ENCODE assay signal across 17 cellular contexts in the genomic region with DNA sequence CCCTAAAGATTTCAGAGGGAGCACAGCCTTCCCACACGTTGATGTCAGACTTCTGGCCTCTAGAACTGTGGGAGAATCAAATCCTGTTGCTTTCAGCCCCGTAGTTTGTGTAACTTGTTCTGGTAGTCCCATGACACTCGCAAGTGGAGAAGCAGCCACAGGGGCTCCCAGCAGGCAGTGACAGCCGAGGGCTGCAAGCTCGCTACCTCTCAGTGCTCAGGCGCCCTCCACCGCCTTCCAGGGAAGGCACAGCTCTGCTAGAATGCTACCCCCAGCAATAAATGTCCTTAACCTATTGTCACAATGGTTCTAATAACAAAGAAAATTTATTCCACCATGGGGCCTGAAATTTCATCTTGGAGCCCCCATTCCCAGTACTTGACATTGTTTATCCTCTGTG.
DNase-seq lines count a peak whose midpoint lies in the region; ATAC-seq and TF ChIP-seq lines count a peak whose summit lies in the region.
"Had no signal": no experiment of that assay in that cellular context is flagged by ENCODE, and none has a peak within 500 bp of the region (broad histone marks: within the 10 kb centered on the region; RNA-seq: fewer than 3 reads in every experiment).

No MANE protein-coding gene starts in this region.

- WGBS in trophoblast cell (ENCODE audit: extremely low coverage, insufficient coverage, insufficient read length): no CpG with 5 or more reads among the region's 7 CpGs

- H3K36me3 ChIP-seq in BJ (ENCODE audit: control insufficient read depth, insufficient read depth, low read length) (no peaks in the 10 kb centered on the region), Loucy (ENCODE audit: insufficient read depth, low read length) (no peaks in the 10 kb centered on the region), trophoblast cell (ENCODE audit: control insufficient read depth in 1 of 2, insufficient read depth in 2 of 2, low read length in 2 of 2) (no peaks in the 10 kb centered on the region)

- H3K18ac ChIP-seq in trophoblast cell (ENCODE audit: low read length): no peak overlapping the region

- H2AFZ ChIP-seq in Loucy (ENCODE audit: low read length) (0 out of 2 replicates have a peak overlapping the region, but pooled peaks have one; percentile 56), trophoblast cell (ENCODE audit: insufficient read depth, low read length, poor library complexity) (no peak overlapping the region)
- H2AFZ ChIP-seq: GM23248 had no signal

- POLR2A ChIA-PET in BJ (lab: Charles Lee): no interaction called here

- TF ChIP-seq CTCF in BJ (IDR thresholded peaks at IDR 0.05; ENCODE audit: insufficient read depth, low read depth, low read length) (peak; percentile 8; the same call in 1 of the 2 replicates), Loucy (conservative IDR thresholded peaks at IDR 0.05; ENCODE audit: low read length) (no peak)

- no peak for ATAC-seq in GM18505 (IDR thresholded peaks at IDR 0.05; ENCODE audit: unreplicated experiment)
- ATAC-seq: activated CD8-positive, alpha-beta memory T cell treated with anti-CD3 and anti-CD28 coated beads, Interleukin-2, amount 10 ng/mL, durations not matched to agents 7 days and 5 days; SK-N-SH treated with all-trans-retinoic acid at 6 μM for 48 hours; stimulated activated naive B cell treated with anti-CD40 and anti-IgM and Interleukin-4, amounts not matched to agents 10 μg/mL and 1 μg/mL and 100 μg/mL, for 72 hours had no signal

- H3K4me3 ChIP-seq in BJ (ENCODE audit: low read depth, low read length) (no peak overlapping the region), Loucy (ENCODE audit: low read length, poor library complexity, severe bottlenecking) (no peak overlapping the region), trophoblast cell (ENCODE audit: low read depth, low read length) (no peak overlapping the region)
- H3K4me3 ChIP-seq: GM23248, lung had no signal

- H3K4me1 ChIP-seq in Loucy (ENCODE audit: insufficient read depth, low read length, poor library complexity, severe bottlenecking) (no peaks in the 10 kb centered on the region), trophoblast cell (ENCODE audit: control insufficient read depth in 1 of 2, insufficient read depth in 2 of 2, low read length in 2 of 2) (no peaks in the 10 kb centered on the region)

- no peak overlapping the region for H2AK5ac ChIP-seq in trophoblast cell (ENCODE audit: low read length)

- H2BK120ac ChIP-seq in trophoblast cell (ENCODE audit: insufficient read depth, low read length, poor library complexity): no peak overlapping the region

- DNase-seq in BJ (ENCODE audit: low read depth) (no peak), RPMI8226 (peak; percentile 23), iPS-NIHi7 (ENCODE audit: extremely low spot score) (peak; percentile 60), GM03348 (ENCODE audit: low spot score) (no peak), trophoblast cell (no peak)
- no peak for DNase-seq in activated CD4-positive, alpha-beta T cell treated with anti-CD3 and anti-CD28 coated beads for 4 hours
- DNase-seq: ACHN; activated CD8-positive, alpha-beta memory T cell treated with anti-CD3 and anti-CD28 coated beads, Interleukin-2, amount 10 ng/mL, durations not matched to agents 7 days and 5 days; effector CD4-positive, alpha-beta T cell; GM23248; NCI-H1930; stimulated activated naive B cell treated with anti-CD40 and anti-IgM and Interleukin-4, amounts not matched to agents 10 μg/mL and 1 μg/mL and 100 μg/mL, for 72 hours had no signal

- H3K9me3 ChIP-seq in Loucy (ENCODE audit: insufficient read depth, low read depth, low read length) (no peaks in the 10 kb centered on the region), trophoblast cell (ENCODE audit: insufficient read depth, low read depth, low read length) (no peaks in the 10 kb centered on the region)

- no peaks in the 10 kb centered on the region for H3K9me2 ChIP-seq in Loucy (replicated peaks; ENCODE audit: low read depth, low read length)

- H2BK5ac ChIP-seq in trophoblast cell (ENCODE audit: low read depth, low read length, poor library complexity): no peak overlapping the region

- no peak overlapping the region for H4K12ac ChIP-seq in trophoblast cell (ENCODE audit: low read depth, low read length)

- no peaks in the 10 kb centered on the region for H4K20me1 ChIP-seq in Loucy (ENCODE audit: insufficient read depth, low read length, poor library complexity, severe bottlenecking)

- H3K79me2 ChIP-seq in Loucy (ENCODE audit: insufficient read depth, low read length) (no peaks in the 10 kb centered on the region), trophoblast cell (ENCODE audit: control insufficient read depth, insufficient read depth, low read length, poor library complexity) (no peaks in the 10 kb centered on the region)

- H3K4ac ChIP-seq in trophoblast cell (ENCODE audit: low read depth, low read length): no peak overlapping the region

- no peak overlapping the region for H2BK12ac ChIP-seq in trophoblast cell (ENCODE audit: low read length)

- H4K8ac ChIP-seq in trophoblast cell (ENCODE audit: low read depth, low read length): no peak overlapping the region

- no peak for TF ChIP-seq POLR2A in GM18505 (IDR thresholded peaks at IDR 0.05; ENCODE audit: borderline replicate concordance, extremely low read depth, insufficient read depth, insufficient read length)

- no peak overlapping the region for H3K14ac ChIP-seq in trophoblast cell (ENCODE audit: low read length)

- H4K91ac ChIP-seq in trophoblast cell (ENCODE audit: low read depth, low read length): no peak overlapping the region

- H3K9ac ChIP-seq in Loucy (ENCODE audit: low read depth, low read length, poor library complexity, severe bottlenecking): no peak overlapping the region
- H3K9ac ChIP-seq in trophoblast cell (ENCODE audit: low read length): no peak overlapping the region
- H3K9ac ChIP-seq: GM23248, KMS-11 had no signal

- H3F3A ChIP-seq in Loucy (ENCODE audit: low read depth): no peaks in the 10 kb centered on the region

- H3K23ac ChIP-seq in trophoblast cell (ENCODE audit: low read length): no peak overlapping the region

- no peak overlapping the region for H3K27ac ChIP-seq in trophoblast cell (ENCODE audit: low read depth, low read length)
- H3K27ac ChIP-seq: GM23248, KMS-11 had no signal

- no peak overlapping the region for H3K4me2 ChIP-seq in Loucy (ENCODE audit: low read depth, low read length, poor library complexity, severe bottlenecking)
- no peak overlapping the region for H3K4me2 ChIP-seq in trophoblast cell (ENCODE audit: low read length)
- H3K4me2 ChIP-seq: KMS-11 had no signal

- no peaks in the 10 kb centered on the region for H3K79me1 ChIP-seq in trophoblast cell (ENCODE audit: low read length)

- CTCF ChIA-PET in BJ (lab: Yijun Ruan, JAX): interaction anchor here (1.1 kb wide), 2 partner anchors 28 to 281 kb away, joined by 3 read pairs; no protein-coding TSS in a partner anchor

- H3K27me3 ChIP-seq in BJ (ENCODE audit: control insufficient read depth, insufficient read depth, low read length): peaks cover 2% of the 10 kb centered on the region
- H3K27me3 ChIP-seq in Loucy (ENCODE audit: insufficient read depth, low read length, poor library complexity, severe bottlenecking): no peaks in the 10 kb centered on the region
- H3K27me3 ChIP-seq in trophoblast cell (ENCODE audit: insufficient read depth, low read length): no peaks in the 10 kb centered on the region

Comparison
In these comparisons a context has a peak if more than half of its experiments do, and no peak if none do; other contexts are left out.
1. DNase-seq: peak in RPMI8226 (single experiment) and iPS-NIHi7 (single experiment); none in BJ (single experiment), GM03348 (single experiment), activated CD4-positive, alpha-beta T cell treated with anti-CD3 and anti-CD28 coated beads for 4 hours (0 of 2) and trophoblast cell (0 of 2).